Comparison of ENCODE assay signal across 8 cellular contexts in the genomic region with DNA sequence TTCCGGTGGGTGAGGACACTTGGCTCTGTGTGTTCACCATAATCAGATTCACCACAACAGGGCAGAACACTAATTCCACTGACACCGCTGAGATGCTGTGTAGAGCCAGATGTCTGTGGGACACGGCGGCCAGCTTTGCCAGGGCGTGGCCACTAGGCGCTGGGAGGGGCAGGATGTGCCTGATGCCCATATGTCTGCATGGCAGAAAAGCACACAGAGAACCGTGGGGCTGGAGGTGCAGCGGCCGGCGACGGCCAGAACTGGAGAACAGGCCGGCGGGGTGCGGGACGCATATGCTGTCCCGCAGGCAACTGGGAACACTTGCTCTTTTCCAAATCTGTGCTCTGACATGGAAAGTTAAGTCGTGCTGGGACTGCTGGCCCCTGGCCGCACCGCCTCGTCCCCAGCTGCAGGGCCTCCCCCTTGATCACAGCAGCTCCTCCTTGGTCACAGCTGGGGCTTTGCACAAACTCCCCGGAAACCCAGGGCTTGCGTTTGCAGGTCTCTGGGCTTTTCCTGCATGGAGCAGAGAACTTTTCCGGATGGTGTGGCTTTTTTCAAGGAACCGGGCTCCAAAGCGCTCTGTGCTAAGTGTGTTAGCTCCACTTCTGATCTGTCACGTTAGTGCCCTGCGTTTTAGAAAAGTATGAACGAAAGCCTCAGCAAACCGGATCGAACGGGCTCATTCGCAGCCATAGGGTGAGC. TPM values are rescaled to one million over a fixed set of nuclear protein-coding genes. Genes with fewer than 3 reads are reported as not detected.
DNase-seq lines count a peak whose midpoint lies in the region; ATAC-seq and TF ChIP-seq lines count a peak whose summit lies in the region.

No MANE protein-coding gene starts in this region.

- H4K20me1 ChIP-seq in fibroblast of lung (ENCODE audit: control insufficient read depth, extremely low read depth, insufficient read depth, low read length), result no peaks in the 10 kb centered on the region

- H3K9me3 Mint-ChIP-seq in activated CD4-positive, alpha-beta T cell treated with anti-CD3 and anti-CD28 coated beads for 36 hours (ENCODE audit: low read depth), result no peaks in the 10 kb centered on the region
- no peaks in the 10 kb centered on the region for H3K9me3 Mint-ChIP-seq in WTC11

- CTCF ChIA-PET in activated CD4-positive, alpha-beta T cell treated with anti-CD3 and anti-CD28 coated beads for 36 hours (lab: Charles Lee), result interaction anchor here (0.6 to 1.9 kb wide), 2 partner anchors 10 to 52 kb away, joined by 3 to 8 read pairs; no protein-coding TSS in a partner anchor
- CTCF ChIA-PET in WTC11 (lab: Charles Lee), result interaction anchor here (0.7 kb wide), 1 partner anchor 52 kb away, joined by 4 read pairs; no protein-coding TSS in a partner anchor

- H3K4me3 ChIP-seq in fibroblast of lung (replicated peaks in 1 of 4; ENCODE audit: control extremely low read depth in 1 of 4, insufficient read depth in 1 of 4, low read depth in 3 of 4, low read length in 4 of 4) (no peak overlapping the region), ovary (no peak overlapping the region)

- peak overlapping the region; percentile 89 for H3K27ac Mint-ChIP-seq in activated CD4-positive, alpha-beta T cell treated with anti-CD3 and anti-CD28 coated beads for 36 hours
- peak overlapping the region; percentile 76 for H3K27ac Mint-ChIP-seq in WTC11

- peak overlapping the region; percentile 70 for H3K27ac ChIP-seq in fibroblast of lung (ENCODE audit: insufficient read depth, low read length)
- H3K27ac ChIP-seq in ovary, result no peak overlapping the region

- H3K27me3 Mint-ChIP-seq in activated CD4-positive, alpha-beta T cell treated with anti-CD3 and anti-CD28 coated beads for 36 hours, result no peaks in the 10 kb centered on the region
- H3K27me3 Mint-ChIP-seq in WTC11 (ENCODE audit: low read depth), result no peaks in the 10 kb centered on the region

- H3K36me3 ChIP-seq in fibroblast of lung (ENCODE audit: control insufficient read depth, insufficient read depth, low read length) (no peaks in the 10 kb centered on the region), ovary (no peaks in the 10 kb centered on the region)

- no peaks in the 10 kb centered on the region for H3K27me3 ChIP-seq in fibroblast of lung (ENCODE audit: control insufficient read depth, insufficient read depth, low read length)
- H3K27me3 ChIP-seq in ovary, result no peaks in the 10 kb centered on the region

- H3K36me3 Mint-ChIP-seq in activated CD4-positive, alpha-beta T cell treated with anti-CD3 and anti-CD28 coated beads for 36 hours (ENCODE audit: low read depth), result no peaks in the 10 kb centered on the region
- no peaks in the 10 kb centered on the region for H3K36me3 Mint-ChIP-seq in WTC11

- ATAC-seq in activated CD4-positive, alpha-beta T cell treated with anti-CD3 and anti-CD28 coated beads for 36 hours, result peak; percentile 20
- no peak for ATAC-seq in WTC11

- H3K4me1 ChIP-seq in fibroblast of lung (ENCODE audit: control insufficient read depth, extremely low read depth, insufficient read depth, low read length) (peaks cover 14% of the 10 kb centered on the region), ovary (ENCODE audit: insufficient read depth) (no peaks in the 10 kb centered on the region)

- intact Hi-C loops in activated CD4-positive, alpha-beta T cell treated with anti-CD3 and anti-CD28 coated beads for 36 hours (cut with DNase I, micrococcal nuclease), result loop anchor here (1.0 to 5.0 kb wide), 11 partner anchors 18 to 437 kb away; a partner anchor contains a TSS
- intact Hi-C loops in ovary (cut with DNase I), result no loop called here

- 61 to 66% (median 65%) methylated on average over 32 of the region's 32 CpGs for WGBS in ovary, 3 donors

- peak overlapping the region; percentile 58 for H3K4me3 Mint-ChIP-seq in activated CD4-positive, alpha-beta T cell treated with anti-CD3 and anti-CD28 coated beads for 36 hours
- H3K4me3 Mint-ChIP-seq in WTC11, result no peak overlapping the region

- POLR2A ChIA-PET in activated CD4-positive, alpha-beta T cell treated with anti-CD3 and anti-CD28 coated beads for 36 hours (lab: Charles Lee), result interaction anchor here (0.7 to 0.9 kb wide), 2 partner anchors 23 to 36 kb away, joined by 3 read pairs; no protein-coding TSS in a partner anchor
- POLR2A ChIA-PET in WTC11 (lab: Charles Lee), result no interaction called here

- H3K9me3 ChIP-seq in fibroblast of lung (ENCODE audit: control insufficient read depth, insufficient read depth, low read depth, low read length) (no peaks in the 10 kb centered on the region), ovary (no peaks in the 10 kb centered on the region)

- H3K79me2 ChIP-seq in fibroblast of lung (ENCODE audit: control insufficient read depth, insufficient read depth, low read length), result no peaks in the 10 kb centered on the region

- TF ChIP-seq POLR2A in ovary (IDR thresholded peaks at IDR 0.05), result no peak

- no peak for TF ChIP-seq EP300 in ovary (IDR thresholded peaks at IDR 0.05)

- TF ChIP-seq CTCF in WTC11 (IDR thresholded peaks at IDR 0.05), result no peak
- TF ChIP-seq CTCF in fibroblast of lung (conservative IDR thresholded peaks at IDR 0.05 in 1 of 2, IDR thresholded peaks at IDR 0.05 in 1 of 2; ENCODE audit: low read depth in 1 of 2, low read length in 2 of 2), result no peak
- TF ChIP-seq CTCF in ovary (IDR thresholded peaks at IDR 0.05), result no peak

- peak overlapping the region; percentile 48 for H2AFZ ChIP-seq in fibroblast of lung (ENCODE audit: low read length)

- H3K4me1 Mint-ChIP-seq in activated CD4-positive, alpha-beta T cell treated with anti-CD3 and anti-CD28 coated beads for 36 hours, result peaks cover 50% of the 10 kb centered on the region
- peaks cover 5% of the 10 kb centered on the region; the same call in 1 of the 2 replicates for H3K4me1 Mint-ChIP-seq in WTC11

- H3K4me2 ChIP-seq in fibroblast of lung (ENCODE audit: extremely low read depth, insufficient read depth, low read length), result peak overlapping the region; percentile 23

- no peak overlapping the region for H3K9ac ChIP-seq in fibroblast of lung (ENCODE audit: insufficient read depth, low read length)

- DNase-seq in activated CD4-positive, alpha-beta T cell treated with anti-CD3 and anti-CD28 coated beads for 36 hours, result peak; percentile 68
- DNase-seq in activated CD4-positive, alpha-beta T cell treated with anti-CD3 and anti-CD28 coated beads for 1 hour, result no peak
- DNase-seq in HS-5 (ENCODE audit: low read depth) (peak; percentile 13), WTC11 (ENCODE audit: low spot score) (peak; percentile 13), fibroblast of lung (ENCODE audit: low read depth in 2 of 2) (no peak), ovary (no peak), ecto neural progenitor cell (ENCODE audit: low spot score) (no peak)
- peak; percentile 31 for DNase-seq in stimulated activated CD4-positive, alpha-beta T cell treated with anti-CD3 and anti-CD28 coated beads, Interleukin-4, amount 100 ng/mL, for 24 hours

TF ChIP-seq in WTC11, 78 proteins besides CTCF, POLR2A, EP300 and RAD21:
- TF ChIP-seq NFE2L1 (CRISPR knock-in tag; IDR thresholded peaks at IDR 0.05), result no peak
- no peak for TF ChIP-seq FOXP1 (CRISPR knock-in tag; IDR thresholded peaks at IDR 0.05; ENCODE audit: borderline replicate concordance)
- no peak for TF ChIP-seq SOX15 (CRISPR knock-in tag; IDR thresholded peaks at IDR 0.05)
- no peak for TF ChIP-seq SMAD3 (CRISPR knock-in tag; IDR thresholded peaks at IDR 0.05; ENCODE audit: borderline replicate concordance)
- no peak for TF ChIP-seq TEAD1 (CRISPR knock-in tag; IDR thresholded peaks at IDR 0.05)

RNA-seq across cellular contexts. Expression of a gene that starts 31.1 kb away (rescaled TPM):
- under 1 TPM; 0.07 to 0.14 TPM for total RNA-seq in activated CD4-positive, alpha-beta T cell treated with anti-CD3 and anti-CD28 coated beads for 36 hours
- total RNA-seq in WTC11 (2021) (0.57 to 0.85 TPM (median 0.63 TPM) in 3 replicates), fibroblast of lung (under 0.01 and 0.33 TPM in 2 replicates), ovary (under 1 TPM in 2 of 7 donors, not detected in 5; 0.12 to 0.23 TPM)
- polyA plus RNA-seq in fibroblast of lung (0.05 and 8.1 TPM in 2 replicates), ovary (under 1 TPM; 0.05 TPM)
- polyA plus RNA-seq in fibroblast of lung (2012), result 0.07 and 16.7 TPM in 2 replicates
- polyA minus RNA-seq in fibroblast of lung (ENCODE audit: low replicate concordance), result 1.5 and 25.2 TPM in 2 replicates

RNA-seq across cellular contexts. Expression of a gene that starts 56.5 kb away (rescaled TPM):
- total RNA-seq in activated CD4-positive, alpha-beta T cell treated with anti-CD3 and anti-CD28 coated beads for 36 hours, result 10 to 100 TPM; 14.5 to 15.0 TPM
- total RNA-seq in WTC11 (2021), result 20.0 to 20.8 TPM (median 20.2 TPM) in 3 replicates
- 18.5 and 20.3 TPM in 2 replicates for total RNA-seq in fibroblast of lung
- 13.1 and 15.2 TPM in 2 replicates for polyA plus RNA-seq in fibroblast of lung
- 12.6 and 17.4 TPM in 2 replicates for polyA plus RNA-seq in fibroblast of lung (2012)
- 4.7 and 17.0 TPM in 2 replicates for polyA minus RNA-seq in fibroblast of lung (ENCODE audit: low replicate concordance)
- total RNA-seq in ovary, result 10 to 100 TPM in 5 of 7 donors, 1 to 10 TPM in 2; 7.9 to 15.2 (median 12.6) TPM
- polyA plus RNA-seq in ovary, result 10 to 100 TPM in 1 of 2 donors, 1 to 10 TPM in 1; 6.2 to 11.3 TPM

Comparison
In these comparisons a context has a peak if more than half of its experiments do, and no peak if none do; other contexts are left out.
1. DNase-seq: peak in activated CD4-positive, alpha-beta T cell treated with anti-CD3 and anti-CD28 coated beads for 36 hours (single experiment), HS-5 (single experiment), WTC11 (single experiment) and stimulated activated CD4-positive, alpha-beta T cell treated with anti-CD3 and anti-CD28 coated beads, Interleukin-4, amount 100 ng/mL, for 24 hours (single experiment); none in activated CD4-positive, alpha-beta T cell treated with anti-CD3 and anti-CD28 coated beads for 1 hour (single experiment), fibroblast of lung (0 of 2), ovary (0 of 5) and ecto neural progenitor cell (single experiment).
2. intact Hi-C loops: an anchor here in activated CD4-positive, alpha-beta T cell treated with anti-CD3 and anti-CD28 coated beads for 36 hours (1.0 to 5.0 kb wide); none called in ovary.